In genomic region chr10:19333631-19334030, GRCh38 we compare ENCODE assay signal across 22 cellular contexts.
"Had no signal": no experiment of that assay in that cellular context is flagged by ENCODE, and none has a peak within 500 bp of the region (broad histone marks: within the 10 kb centered on the region; RNA-seq: fewer than 3 reads in every experiment).

No MANE protein-coding gene starts in this region.

- H3K9ac ChIP-seq: SK-N-SH had no signal

- H3K4me2 ChIP-seq: SK-N-SH had no signal

- DNase-seq: IMR-90, Kasumi-1, KG1, NCI-H1092, NCI-H1105 treated with DMSO at 0.1 percent for 48 hours, NCI-H1417 treated with DMSO at 0.1 percent for 48 hours, NCI-H146, NCI-H1694 treated with DMSO at 0.1 percent for 48 hours, NCI-H1930, NCI-H2081, NCI-H2107, NCI-H2227 treated with DMSO at 0.1 percent for 48 hours, NCI-H524, NCI-H526 treated with DMSO at 0.1 percent for 48 hours, NCI-H748 treated with DMSO at 0.1 percent for 48 hours, Right ventricle myocardium superior, RPMI8226, SIG-M5, SK-N-SH, SW 1271, T-cell had no signal

- H3K9me3 ChIP-seq: SK-N-SH had no signal

- ATAC-seq: HepG2, T-cell had no signal
